In genomic region chr4:8072235-8072968, GRCh38 we compare ENCODE assay signal across 13 cellular contexts.
"Had no signal": no experiment of that assay in that cellular context is flagged by ENCODE, and none has a peak within 500 bp of the region (broad histone marks: within the 10 kb centered on the region; RNA-seq: fewer than 3 reads in every experiment).

No MANE protein-coding gene starts in this region.

- DNase-seq: activated naive CD4-positive, alpha-beta T cell; activated T-cell treated with anti-CD3 and anti-CD28 coated beads for 4 hours; left ventricle myocardium inferior; naive thymus-derived CD8-positive, alpha-beta T cell; T-cell; T-helper 9 cell; trophoblast cell had no signal

- H3K27ac ChIP-seq: ascending aorta, left ventricle myocardium inferior had no signal

- H3K9me3 ChIP-seq: ascending aorta, left ventricle myocardium inferior, mucosa of descending colon, SK-N-SH had no signal

- H3K36me3 ChIP-seq: left ventricle myocardium inferior had no signal

- ATAC-seq: activated CD4-positive, CD25-positive, alpha-beta regulatory T cell treated with anti-CD3 and anti-CD28 coated beads, Interleukin-2, amount 50 U/mL, for 24 hours; mucosa of descending colon; naive thymus-derived CD8-positive, alpha-beta T cell; stimulated activated memory B cell treated with anti-CD40 and anti-IgM and Interleukin-4, amounts not matched to agents 10 μg/mL and 1 μg/mL and 100 μg/mL, for 72 hours; T-cell had no signal

- H3K4me1 Mint-ChIP-seq: memory B cell; naive thymus-derived CD8-positive, alpha-beta T cell; stimulated activated memory B cell treated with anti-CD40 and anti-IgM and Interleukin-4, amounts not matched to agents 10 μg/mL and 1 μg/mL and 100 μg/mL, for 72 hours; T-cell had no signal

- H3K9ac ChIP-seq: SK-N-SH had no signal

- H3K4me1 ChIP-seq: ascending aorta had no signal

- H3K4me3 Mint-ChIP-seq: memory B cell; naive thymus-derived CD8-positive, alpha-beta T cell; stimulated activated memory B cell treated with anti-CD40 and anti-IgM and Interleukin-4, amounts not matched to agents 10 μg/mL and 1 μg/mL and 100 μg/mL, for 72 hours; T-cell had no signal

- H3K27ac Mint-ChIP-seq: memory B cell; naive thymus-derived CD8-positive, alpha-beta T cell; stimulated activated memory B cell treated with anti-CD40 and anti-IgM and Interleukin-4, amounts not matched to agents 10 μg/mL and 1 μg/mL and 100 μg/mL, for 72 hours; T-cell had no signal

- H3K27me3 ChIP-seq: ascending aorta had no signal

- H3K4me3 ChIP-seq: ascending aorta, left ventricle myocardium inferior, mucosa of descending colon had no signal

- H3K9me3 Mint-ChIP-seq: memory B cell; stimulated activated memory B cell treated with anti-CD40 and anti-IgM and Interleukin-4, amounts not matched to agents 10 μg/mL and 1 μg/mL and 100 μg/mL, for 72 hours; T-cell had no signal

- H3K36me3 Mint-ChIP-seq: naive thymus-derived CD8-positive, alpha-beta T cell had no signal
